In genomic region chr9:38367898-38368297, GRCh38 we compare ENCODE assay signal across 1 cellular context.
TF ChIP-seq lines count a peak whose summit lies in the region.

No MANE protein-coding gene starts in this region.

TF ChIP-seq in SK-N-SH, 30 proteins besides CTCF, POLR2A, EP300 and RAD21 (continued from another document):
- TF ChIP-seq PBX3 (IDR thresholded peaks at IDR 0.05) (no peak), USF2 (IDR thresholded peaks at IDR 0.05; ENCODE audit: borderline replicate concordance, low read depth, low read length) (no peak), TEAD4 (IDR thresholded peaks at IDR 0.05; ENCODE audit: borderline replicate concordance, insufficient read depth) (no peak), CHD2 (IDR thresholded peaks at IDR 0.05; ENCODE audit: low read length, partially characterized antibody) (no peak)
